1 cellular context compared by ENCODE assay signal in the genomic region with DNA sequence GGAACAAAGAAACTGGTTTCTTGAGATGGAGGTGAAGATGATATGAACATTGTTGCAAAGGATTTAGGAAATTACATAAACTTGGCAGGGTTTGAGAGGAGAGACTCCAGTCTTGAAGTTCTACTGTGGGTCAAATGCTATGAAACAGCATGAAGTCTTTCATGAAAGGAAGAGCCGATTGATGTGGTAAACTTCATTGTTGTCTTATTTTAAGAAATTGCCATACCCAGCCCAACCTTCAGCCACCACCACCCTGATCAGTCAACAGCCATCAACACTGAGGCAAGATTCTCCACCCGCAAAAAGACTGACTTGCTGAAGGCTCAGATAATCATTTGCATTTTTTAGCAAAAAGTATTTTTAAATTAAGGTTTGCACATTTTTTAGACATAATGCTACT.
TF ChIP-seq lines count a peak whose summit lies in the region.

No MANE protein-coding gene starts in this region.

TF ChIP-seq in endothelial cell of umbilical vein, 7 proteins besides CTCF, POLR2A, EP300 and RAD21 (continued from another document):
- TF ChIP-seq GATA2 (IDR thresholded peaks at IDR 0.05; ENCODE audit: insufficient read depth, insufficient read length, low read depth, low read length): no peak
